In the genomic region with DNA sequence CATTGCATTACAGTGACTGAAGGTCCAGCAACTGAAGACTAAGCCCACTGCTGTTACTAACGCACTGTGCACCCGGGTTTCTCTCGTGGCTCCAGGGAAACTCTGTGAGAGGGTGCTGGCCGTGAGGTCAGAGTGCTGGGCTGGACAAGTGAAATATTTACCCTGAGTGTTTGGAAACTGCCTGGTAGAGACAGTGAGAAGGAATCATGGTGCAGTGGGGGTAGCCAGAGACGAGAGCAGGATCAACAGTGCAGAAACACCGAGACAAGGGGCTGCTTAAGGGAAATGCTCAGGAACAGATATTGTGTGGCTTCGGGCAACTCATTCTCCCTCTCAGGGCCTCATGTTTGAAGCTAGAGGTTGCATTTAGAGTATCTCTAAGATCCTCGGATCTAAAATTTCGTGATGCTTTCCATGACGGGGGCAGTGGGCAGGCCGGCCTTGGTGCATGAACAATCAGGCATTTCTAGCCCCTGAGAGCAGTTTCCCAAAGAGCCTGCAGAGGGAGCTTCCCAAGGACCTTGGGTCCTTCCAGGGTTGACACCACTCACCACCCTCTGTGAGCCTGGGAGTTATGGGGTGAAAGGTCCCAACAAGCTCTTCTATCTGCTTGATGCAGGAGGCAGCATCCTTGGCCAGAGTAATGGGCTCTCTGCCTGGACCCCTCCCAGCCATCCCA, we compare ENCODE assay signal across 8 cellular contexts. TPM values are rescaled to one million over a fixed set of nuclear protein-coding genes. Genes with fewer than 3 reads are reported as not detected.
DNase-seq lines count a peak whose midpoint lies in the region; ATAC-seq and TF ChIP-seq lines count a peak whose summit lies in the region.

No MANE protein-coding gene starts in this region.

- in situ Hi-C loops in HAP-1 (cut with MboI; ENCODE audit: low sequenced_read_pairs) = no loop called here

- no peak overlapping the region for H3K4me3 ChIP-seq in AG10803 (ENCODE audit: low read length)
- H3K4me3 ChIP-seq in HAP-1 = no peak overlapping the region
- no peak overlapping the region for H3K4me3 ChIP-seq in fibroblast of mammary gland (ENCODE audit: control insufficient read depth, low read depth, low read length)

- TF ChIP-seq CTCF in AG10803 (conservative IDR thresholded peaks at IDR 0.05; ENCODE audit: low read length) = peak; percentile 52
- peak; percentile 53 for TF ChIP-seq CTCF in fibroblast of mammary gland (conservative IDR thresholded peaks at IDR 0.05; ENCODE audit: control insufficient read depth, insufficient read depth, low read depth, low read length)

- no peaks in the 10 kb centered on the region for H3K9me3 ChIP-seq in HAP-1

- DNase-seq in AG10803 (ENCODE audit: low read depth) = no peak
- DNase-seq in HAP-1 (ENCODE audit: low spot score in 2 of 2) = peak; percentile 4 to 58
- peak; percentile 52 for DNase-seq in activated CD4-positive, alpha-beta T cell treated with anti-CD3 and anti-CD28 coated beads, Interleukin-2, amount 10 ng/mL, durations not matched to agents 7 days and 5 days
- DNase-seq in fibroblast of mammary gland (ENCODE audit: low read depth) = peak; percentile 30
- DNase-seq in stimulated activated CD4-positive, alpha-beta T cell treated with anti-CD3 and anti-CD28 coated beads, Interleukin-2, amount 100 ng/mL, for 24 hours = peak; percentile 72 to 74
- DNase-seq in NCI-H345 treated with DMSO at 0.1 percent for 48 hours (lab: John Stamatoyannopoulos, UW; ENCODE audit: unreplicated experiment) = no peak
- DNase-seq in cortex of kidney (lab: John Stamatoyannopoulos, UW) = no peak

- peak overlapping the region; percentile 65 for H3K4me3 Mint-ChIP-seq in activated CD4-positive, alpha-beta T cell treated with anti-CD3 and anti-CD28 coated beads, Interleukin-2, amount 10 ng/mL, durations not matched to agents 7 days and 5 days

- peak overlapping the region; percentile 96 for H3K27ac Mint-ChIP-seq in activated CD4-positive, alpha-beta T cell treated with anti-CD3 and anti-CD28 coated beads, Interleukin-2, amount 10 ng/mL, durations not matched to agents 7 days and 5 days

- peaks cover 99% of the 10 kb centered on the region for H3K36me3 Mint-ChIP-seq in activated CD4-positive, alpha-beta T cell treated with anti-CD3 and anti-CD28 coated beads, Interleukin-2, amount 10 ng/mL, durations not matched to agents 7 days and 5 days (ENCODE audit: low read depth)

- CTCF ChIA-PET in activated CD4-positive, alpha-beta T cell treated with anti-CD3 and anti-CD28 coated beads, Interleukin-2, amount 10 ng/mL, durations not matched to agents 7 days and 5 days (lab: Charles Lee) = interaction anchor here (0.7 to 8.2 kb wide), 24 partner anchors 8 to 293 kb away, joined by 3 to 65 read pairs (median 5); a partner anchor contains a TSS

- ATAC-seq in HG02623 (IDR thresholded peaks at IDR 0.05; ENCODE audit: unreplicated experiment) = no peak

- H3K9me3 Mint-ChIP-seq in activated CD4-positive, alpha-beta T cell treated with anti-CD3 and anti-CD28 coated beads, Interleukin-2, amount 10 ng/mL, durations not matched to agents 7 days and 5 days = no peaks in the 10 kb centered on the region

- no peaks in the 10 kb centered on the region for H3K36me3 ChIP-seq in HAP-1 (replicated peaks)

- H3K4me1 Mint-ChIP-seq in activated CD4-positive, alpha-beta T cell treated with anti-CD3 and anti-CD28 coated beads, Interleukin-2, amount 10 ng/mL, durations not matched to agents 7 days and 5 days = peaks cover 96% of the 10 kb centered on the region

- no peaks in the 10 kb centered on the region for H3K27me3 ChIP-seq in HAP-1 (ENCODE audit: low read depth)

- no peaks in the 10 kb centered on the region for H3K27me3 Mint-ChIP-seq in activated CD4-positive, alpha-beta T cell treated with anti-CD3 and anti-CD28 coated beads, Interleukin-2, amount 10 ng/mL, durations not matched to agents 7 days and 5 days

- POLR2A ChIA-PET in activated CD4-positive, alpha-beta T cell treated with anti-CD3 and anti-CD28 coated beads, Interleukin-2, amount 10 ng/mL, durations not matched to agents 7 days and 5 days (lab: Charles Lee) = interaction anchor here (0.6 to 4.8 kb wide), 14 partner anchors 8 to 293 kb away, joined by 3 to 46 read pairs (median 6); a partner anchor contains a TSS

- H3K4me1 ChIP-seq in HAP-1 = no peaks in the 10 kb centered on the region

RNA-seq across cellular contexts. Expression of a gene that starts 9.7 kb away (rescaled TPM):
- 100 to 1,000 TPM; 206 to 258 TPM for total RNA-seq in activated CD4-positive, alpha-beta T cell treated with anti-CD3 and anti-CD28 coated beads, Interleukin-2, amount 10 ng/mL, durations not matched to agents 7 days and 5 days

Comparison
In these comparisons a context has a peak if more than half of its experiments do, and no peak if none do; other contexts are left out.
1. DNase-seq: peak in HAP-1 (2 of 2), activated CD4-positive, alpha-beta T cell treated with anti-CD3 and anti-CD28 coated beads, Interleukin-2, amount 10 ng/mL, durations not matched to agents 7 days and 5 days (single experiment), fibroblast of mammary gland (single experiment) and stimulated activated CD4-positive, alpha-beta T cell treated with anti-CD3 and anti-CD28 coated beads, Interleukin-2, amount 100 ng/mL, for 24 hours (2 of 2); none in AG10803 (single experiment), NCI-H345 treated with DMSO at 0.1 percent for 48 hours (single experiment) and cortex of kidney (single experiment).